27 cellular contexts compared by ENCODE assay signal in genomic region chr1:46415514-46415913, GRCh38. TPM values are rescaled to one million over a fixed set of nuclear protein-coding genes. Genes with fewer than 3 reads are reported as not detected.
DNase-seq lines count a peak whose midpoint lies in the region; ATAC-seq and TF ChIP-seq lines count a peak whose summit lies in the region.
"Had no signal": no experiment of that assay in that cellular context is flagged by ENCODE, and none has a peak within 500 bp of the region (broad histone marks: within the 10 kb centered on the region; RNA-seq: fewer than 3 reads in every experiment).

No MANE protein-coding gene starts in this region.

- no peaks in the 10 kb centered on the region for H4K20me1 ChIP-seq in IMR-90 (ENCODE audit: insufficient read depth, low read length)

- no peak overlapping the region for H2AK5ac ChIP-seq in IMR-90 (ENCODE audit: low read depth, low read length)

- dilution Hi-C loops in IMR-90 (cut with HindIII; ENCODE audit: low sequenced_read_pairs, unreplicated experiment), result no loop called here

- no peak overlapping the region for H4K91ac ChIP-seq in IMR-90 (ENCODE audit: insufficient read depth, low read depth, low read length)

- peak overlapping the region; percentile 11 for H2AFZ ChIP-seq in IMR-90 (replicated peaks; ENCODE audit: low read length, poor library complexity)
- H2AFZ ChIP-seq: PC-9 had no signal

- no peak overlapping the region for H3K9ac ChIP-seq in IMR-90 (ENCODE audit: low read depth, low read length)

- TF ChIP-seq RAD21 in IMR-90 (IDR thresholded peaks at IDR 0.05; ENCODE audit: low read length), result no peak

- no peak overlapping the region for H2BK15ac ChIP-seq in IMR-90 (ENCODE audit: low read depth, low read length)

- CTCF ChIA-PET in IMR-90 (lab: Yijun Ruan, JAX), result interaction anchor here (1.0 kb wide), 1 partner anchor 32 kb away, joined by 3 read pairs; no protein-coding TSS in a partner anchor
- CTCF ChIA-PET in T-cell (lab: Charles Lee), result no interaction called here

- no peaks in the 10 kb centered on the region for H3K36me3 ChIP-seq in IMR-90 (ENCODE audit: control insufficient read depth, insufficient read depth, low read length)
- H3K36me3 ChIP-seq: HAP-1 had no signal

- H3K23ac ChIP-seq in IMR-90 (ENCODE audit: low read depth, low read length), result no peak overlapping the region

- 0 out of 2 replicates have a peak, but pooled peaks cover 6% of the 10 kb centered on the region for H3K9me1 ChIP-seq in IMR-90 (ENCODE audit: insufficient read depth, low read length)

- no peak overlapping the region for H3K27ac ChIP-seq in IMR-90 (ENCODE audit: insufficient read depth, low read length)
- H3K27ac ChIP-seq: PC-9 had no signal

- H3K27ac Mint-ChIP-seq in T-cell, result peak overlapping the region; percentile 46 to 60
- peak overlapping the region; percentile 46 to 89 for H3K27ac Mint-ChIP-seq in effector memory CD8-positive, alpha-beta T cell
- H3K27ac Mint-ChIP-seq: HFFc6 had no signal

- H3K18ac ChIP-seq in IMR-90 (ENCODE audit: low read depth, low read length), result no peak overlapping the region

- BruUV-seq in IMR-90 (replicated peaks; lab: Mats Ljungman, UMichigan), result no TSS peak

- peaks cover 0 to 17% (median 0%) of the 10 kb centered on the region in 3 donors for H3K4me1 Mint-ChIP-seq in T-cell
- peaks cover 12 to 23% of the 10 kb centered on the region in 2 donors for H3K4me1 Mint-ChIP-seq in effector memory CD8-positive, alpha-beta T cell (ENCODE audit: low read depth in 2 of 2)

- no peak overlapping the region for H3K4me2 ChIP-seq in IMR-90 (ENCODE audit: low read depth, low read length)
- H3K4me2 ChIP-seq: PC-9 had no signal

- no peak overlapping the region for H2BK20ac ChIP-seq in IMR-90 (ENCODE audit: low read depth, low read length)

- H2AK9ac ChIP-seq in IMR-90 (replicated peaks; ENCODE audit: low read depth, low read length, poor library complexity), result no peak overlapping the region

- TF ChIP-seq POLR2A in IMR-90 (IDR thresholded peaks at IDR 0.05; ENCODE audit: low read depth, low read length), result no peak

- POLR2A ChIA-PET in IMR-90 (lab: Charles Lee; ENCODE audit: unreplicated experiment), result interaction anchor here (0.6 kb wide), 1 partner anchor 9 kb away, joined by 6 read pairs; no protein-coding TSS in a partner anchor
- POLR2A ChIA-PET in T-cell (lab: Charles Lee), result no interaction called here

- H3K9me3 ChIP-seq in IMR-90 (ENCODE audit: control insufficient read depth, insufficient read depth, low read length), result no peaks in the 10 kb centered on the region
- H3K9me3 ChIP-seq: HAP-1 had no signal

- TF ChIP-seq CTCF in IMR-90 (conservative IDR thresholded peaks at IDR 0.05; ENCODE audit: low read depth, low read length), result no peak

- no peak overlapping the region for H3K14ac ChIP-seq in IMR-90 (replicated peaks; ENCODE audit: low read depth, low read length)

- no peaks in the 10 kb centered on the region for H3K36me3 Mint-ChIP-seq in T-cell
- H3K36me3 Mint-ChIP-seq in effector memory CD8-positive, alpha-beta T cell (ENCODE audit: insufficient read depth), result no peaks in the 10 kb centered on the region

- no peak overlapping the region for H2BK5ac ChIP-seq in IMR-90 (ENCODE audit: low read depth, low read length, poor library complexity, severe bottlenecking)

- H4K5ac ChIP-seq in IMR-90 (ENCODE audit: low read depth, low read length), result no peak overlapping the region

- no peak overlapping the region for H3K56ac ChIP-seq in IMR-90 (ENCODE audit: extremely low read depth, insufficient read depth, low read length)

- no peak overlapping the region for H3K4ac ChIP-seq in IMR-90 (ENCODE audit: low read depth, low read length)

- in situ Hi-C loops in IMR-90 (cut with MboI; ENCODE audit: low sequenced_read_pairs), result loop anchor here (25.0 kb wide), 1 partner anchor 297 kb away; the partner anchor contains the start of gene EFCAB14

- H4K8ac ChIP-seq in IMR-90 (ENCODE audit: low read depth in 2 of 2, low read length in 2 of 2), result no peak overlapping the region

- H3K9me3 Mint-ChIP-seq in T-cell, result no peaks in the 10 kb centered on the region
- no peaks in the 10 kb centered on the region for H3K9me3 Mint-ChIP-seq in effector memory CD8-positive, alpha-beta T cell
- H3K9me3 Mint-ChIP-seq: HFFc6 had no signal

- 56% methylated on average over 4 of the region's 4 CpGs; no CpG with 5 or more reads in 1 of the 2 experiments for WGBS in IMR-90 (ENCODE audit: extremely low coverage in 2 of 2, insufficient read length in 1 of 2), 2 experiments

- no peaks in the 10 kb centered on the region for H3K27me3 Mint-ChIP-seq in T-cell
- no peaks in the 10 kb centered on the region for H3K27me3 Mint-ChIP-seq in effector memory CD8-positive, alpha-beta T cell

- H3K27me3 ChIP-seq in IMR-90 (ENCODE audit: control insufficient read depth, insufficient read depth, low read length), result peaks cover 32% of the 10 kb centered on the region

- intact Hi-C loops in IMR-90 (cut with micrococcal nuclease), result no loop called here

- no peak overlapping the region for H3K4me3 Mint-ChIP-seq in T-cell
- H3K4me3 Mint-ChIP-seq in effector memory CD8-positive, alpha-beta T cell, result peak overlapping the region in 1 of 2 donors; percentile 62
- H3K4me3 Mint-ChIP-seq: HFFc6 had no signal

- H3K79me1 ChIP-seq in IMR-90 (ENCODE audit: low read depth in 1 of 2, low read length in 2 of 2), result no peaks in the 10 kb centered on the region

- no peaks in the 10 kb centered on the region for H3K4me1 ChIP-seq in IMR-90 (ENCODE audit: control insufficient read depth, insufficient read depth, low read length)
- H3K4me1 ChIP-seq: HAP-1 had no signal

- no peak overlapping the region for H2BK120ac ChIP-seq in IMR-90 (ENCODE audit: low read depth, low read length)

- H3K4me3 ChIP-seq in IMR-90 (ENCODE audit: insufficient read depth, low read depth, low read length), result no peak overlapping the region
- H3K4me3 ChIP-seq: HAP-1, PC-9 had no signal

- DNase-seq in IMR-90 (no peak), T-cell (no peak), UCSD-AML1 (lab: John Stamatoyannopoulos, UW; ENCODE audit: unreplicated experiment) (no peak), inferior parietal cortex (ENCODE audit: extremely low spot score) (no peak), T-helper 1 cell (no peak)
- DNase-seq in effector memory CD8-positive, alpha-beta T cell, result no peak
- DNase-seq: C1 segment of cervical spinal cord; Calu3; DMS79 treated with DMSO at 0.1 percent for 48 hours; GF-D8; GOT3; HFFc6; KBM-7; NCI-H1105 treated with DMSO at 0.1 percent for 48 hours; NCI-H146; NCI-H1930; NCI-H2107; NCI-H524 treated with DMSO at 0.1 percent for 48 hours; NCI-H774; NK-92 treated with Interleukin-12 subunit alpha and Interleukin-12 subunit beta, amount 100 ng/mL, for 24 hours; PC-9; SHP77 had no signal

- ATAC-seq in IMR-90 (ENCODE audit: low read depth) (no peak), T-cell (replicated peaks in 1 of 4) (no peak), GM19324 (IDR thresholded peaks at IDR 0.05; ENCODE audit: low FRiP score, unreplicated experiment) (no peak)
- peak; percentile 67 for ATAC-seq in effector memory CD8-positive, alpha-beta T cell (replicated peaks)
- ATAC-seq: HepG2 had no signal

TF ChIP-seq in IMR-90, 13 proteins besides CTCF, POLR2A, EP300 and RAD21:
- no peak for TF ChIP-seq FOS (IDR thresholded peaks at IDR 0.05; ENCODE audit: low read depth, low read length)
- no peak for TF ChIP-seq ELK1 (IDR thresholded peaks at IDR 0.05; ENCODE audit: borderline replicate concordance, low read depth, low read length)
- no peak for TF ChIP-seq USF2 (IDR thresholded peaks at IDR 0.05; ENCODE audit: low read depth, low read length)
- no peak for TF ChIP-seq RCOR1 (IDR thresholded peaks at IDR 0.05; ENCODE audit: insufficient replicate concordance, low read length)
- no peak for TF ChIP-seq CEBPB (IDR thresholded peaks at IDR 0.05; ENCODE audit: low read depth, low read length)
- TF ChIP-seq MAFK (IDR thresholded peaks at IDR 0.05; ENCODE audit: low read depth, low read length), result no peak
- TF ChIP-seq CHD1 (IDR thresholded peaks at IDR 0.05; ENCODE audit: low read depth, low read length), result no peak

RNA-seq across cellular contexts. Expression of gene FAAH, which starts 21.4 kb away (rescaled TPM):
- total RNA-seq in IMR-90 (2012; rRNA removed), result under 0.01 TPM in 1 of 2 replicates, not detected in the other
- 0.19 and 0.29 TPM in 2 replicates for polyA plus RNA-seq in IMR-90 (2012; rRNA removed)
- 0.12 and 0.27 TPM in 2 replicates for polyA plus RNA-seq in IMR-90 (2012; cell fraction: cytosol; rRNA removed)
- polyA plus RNA-seq in IMR-90 (2012; cell fraction: nucleus; rRNA removed; ENCODE audit: low replicate concordance), result 2.3 and 3.0 TPM in 2 replicates
- 10 to 100 TPM in 2 of 5 donors, 1 to 10 TPM in 3; 5.9 to 10.4 (median 9.5) TPM for total RNA-seq in T-cell
- total RNA-seq: LHCN-M2, RPMI7951 had no signal
